In the genomic region with DNA sequence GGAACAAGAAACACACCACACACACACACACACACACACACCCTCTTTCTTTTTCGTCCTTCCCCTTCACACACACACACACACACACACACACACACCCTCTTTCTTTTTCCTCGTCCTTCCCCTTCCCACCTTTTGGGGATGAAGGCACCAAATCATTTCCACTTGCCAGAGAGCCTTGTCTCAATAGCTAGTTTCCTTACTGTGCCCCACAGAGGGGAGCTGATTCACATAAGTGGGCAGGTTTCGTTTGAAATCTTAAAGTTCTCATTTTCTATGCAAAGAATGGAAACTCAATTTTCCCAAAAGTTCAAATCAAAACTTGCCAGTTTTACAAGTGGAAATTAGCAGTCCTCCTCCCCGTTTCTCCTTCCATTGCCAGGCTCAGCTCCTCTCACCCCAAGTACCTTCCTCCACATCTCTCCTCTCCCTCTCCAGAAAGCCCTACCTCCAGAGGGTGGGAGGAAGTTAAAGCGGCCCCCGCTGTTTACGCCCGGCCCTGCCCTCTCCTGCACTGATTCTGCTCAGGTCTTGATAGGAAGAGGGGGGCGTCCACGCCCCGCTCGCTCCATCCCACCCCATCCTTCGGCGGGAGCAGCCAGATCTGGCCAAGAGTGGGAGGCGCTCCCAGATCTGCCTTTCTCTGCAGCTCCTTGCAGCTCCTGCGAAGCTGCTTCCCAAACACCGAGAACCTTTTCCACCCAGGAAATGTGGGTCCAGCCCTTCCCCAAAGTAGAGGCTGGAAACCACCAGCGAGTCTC, we compare ENCODE assay signal across 2 cellular contexts.
TF ChIP-seq lines count a peak whose summit lies in the region.

No MANE protein-coding gene starts in this region.

TF ChIP-seq in A549, 52 proteins besides CTCF, POLR2A, EP300 and RAD21 (continued from another document):
- no peak for TF ChIP-seq KDM5A (IDR thresholded peaks at IDR 0.05)
- no peak for TF ChIP-seq RNF2 (IDR thresholded peaks at IDR 0.05; ENCODE audit: borderline replicate concordance, low read depth)
- no peak for TF ChIP-seq USF2 (IDR thresholded peaks at IDR 0.05)
- no peak for TF ChIP-seq HES2 (IDR thresholded peaks at IDR 0.05)
- no peak for TF ChIP-seq CBX2 (IDR thresholded peaks at IDR 0.05; ENCODE audit: borderline replicate concordance, low read depth)
- TF ChIP-seq ZC3H11A (IDR thresholded peaks at IDR 0.05): no peak
- TF ChIP-seq MAFK (IDR thresholded peaks at IDR 0.05; ENCODE audit: partially characterized antibody): no peak
- no peak for TF ChIP-seq JUN (IDR thresholded peaks at IDR 0.05)
- TF ChIP-seq SREBF2 (IDR thresholded peaks at IDR 0.05): no peak

TF ChIP-seq in endothelial cell of umbilical vein, 7 proteins besides CTCF, POLR2A, EP300 and RAD21:
- TF ChIP-seq GATA2 (IDR thresholded peaks at IDR 0.05; ENCODE audit: insufficient read depth, insufficient read length, low read depth, low read length) (no peak), MAX (IDR thresholded peaks at IDR 0.05; ENCODE audit: insufficient read depth, insufficient read length) (no peak)
